8 cellular contexts compared by ENCODE assay signal in the genomic region with DNA sequence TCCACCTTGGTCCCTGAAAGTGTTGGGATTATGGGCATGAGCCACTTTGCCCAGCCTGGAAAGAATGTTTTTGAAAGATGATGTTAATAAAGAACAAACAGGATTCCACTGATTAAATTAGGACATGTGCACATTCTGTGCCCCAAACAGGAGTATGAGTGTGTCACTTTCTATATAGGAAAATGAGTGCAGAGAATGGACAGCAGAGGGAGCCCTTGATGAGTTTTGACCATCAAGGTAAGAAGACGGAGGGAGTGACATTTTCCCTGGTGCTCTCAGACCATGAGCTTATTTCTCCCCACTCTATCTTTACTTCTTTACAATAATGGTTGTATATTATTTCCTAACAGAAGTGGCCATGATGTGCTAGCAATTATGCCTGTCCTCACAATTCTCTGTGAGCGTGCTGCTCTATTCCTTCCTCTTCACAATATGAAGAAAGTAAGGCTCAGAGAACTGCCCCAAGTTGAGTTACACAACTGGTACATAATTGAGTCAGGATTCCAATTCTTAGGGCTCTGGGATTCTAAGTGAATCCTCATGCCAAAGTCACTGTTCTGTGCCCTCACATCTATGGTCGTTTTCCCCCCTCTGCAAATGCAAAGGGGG. TPM values are rescaled to one million over a fixed set of nuclear protein-coding genes. Genes with fewer than 3 reads are reported as not detected.
DNase-seq lines count a peak whose midpoint lies in the region; ATAC-seq, FAIRE-seq and TF ChIP-seq lines count a peak whose summit lies in the region.

No MANE protein-coding gene starts in this region.

- POLR2A ChIA-PET in A549 (lab: Yijun Ruan, JAX) = interaction anchor here (1.6 kb wide), 1 partner anchor 146 kb away, joined by 3 read pairs; no protein-coding TSS in a partner anchor

- 72% methylated on average over 3 of the region's 3 CpGs for WGBS in A549 (ENCODE audit: missing lambda C conversion rate)

- H3K27ac ChIP-seq in A549 (no peak overlapping the region), epithelial cell of prostate (no peak overlapping the region)

- H3K36me3 ChIP-seq in mucosa of descending colon (ENCODE audit: low read depth) = no peaks in the 10 kb centered on the region

- intact Hi-C loops in mucosa of descending colon (cut with DNase I, micrococcal nuclease) = loop anchor here in 1 of 2 donors (2.0 kb wide), 1 partner anchor 148 kb away; no protein-coding TSS in a partner anchor

- no peak for TF ChIP-seq POLR2A in A549 (IDR thresholded peaks at IDR 0.05; ENCODE audit: low read length)

- peak; percentile 73 to 74 for TF ChIP-seq RAD21 in A549 (conservative IDR thresholded peaks at IDR 0.05 in 1 of 2, IDR thresholded peaks at IDR 0.05 in 1 of 2)

- CTCF ChIA-PET in A549 (lab: Yijun Ruan, JAX) = interaction anchor here (0.6 to 13.2 kb wide), 26 partner anchors 8 to 991 kb away, joined by 3 to 402 read pairs (median 3); no protein-coding TSS in a partner anchor

- no peak overlapping the region for H3K4me2 ChIP-seq in A549

- peak; percentile 82 for TF ChIP-seq CTCF in A549 (IDR thresholded peaks at IDR 0.05)
- peak; percentile 75 for TF ChIP-seq CTCF in GM12873 (IDR thresholded peaks at IDR 0.05; ENCODE audit: insufficient read depth, low read depth, low read length, missing control alignments)
- TF ChIP-seq CTCF in mucosa of descending colon (IDR thresholded peaks at IDR 0.05) = peak; percentile 35

- no peak for TF ChIP-seq EP300 in A549 (IDR thresholded peaks at IDR 0.05)

- ATAC-seq in A549 (peak; percentile 72 to 93; a peak in 5 of 6 replicates), HG03175 (IDR thresholded peaks at IDR 0.05; ENCODE audit: unreplicated experiment) (peak; percentile 76), mucosa of descending colon (peak; percentile 85)

- H3K4me3 ChIP-seq in A549 = no peak overlapping the region
- H3K4me3 ChIP-seq in mucosa of descending colon = no peak overlapping the region

- H3K9me3 ChIP-seq in A549 = no peaks in the 10 kb centered on the region
- H3K9me3 ChIP-seq in mucosa of descending colon = no peaks in the 10 kb centered on the region

- DNase-seq in A549 (ENCODE audit: low read depth in 1 of 2, low spot score in 1 of 2) (peak; percentile 52 to 73), NCI-H446 (lab: John Stamatoyannopoulos, UW) (peak; percentile 57 to 81), epithelial cell of prostate (ENCODE audit: low read depth, low spot score) (peak; percentile 22), mucosa of descending colon (peak in 1 of 3 donors; percentile 93), ureter (ENCODE audit: low spot score) (peak; percentile 85)
- DNase-seq in activated CD4-positive, alpha-beta T cell treated with anti-CD3 and anti-CD28 coated beads for 4 hours = peak; percentile 29 to 53

- no peaks in the 10 kb centered on the region for H3K4me1 ChIP-seq in A549
- no peaks in the 10 kb centered on the region for H3K4me1 ChIP-seq in mucosa of descending colon (ENCODE audit: low read depth)

- no peak for FAIRE-seq in A549 (lab: Jason Lieb, UNC)

TF ChIP-seq in A549, 52 proteins besides CTCF, POLR2A, EP300 and RAD21:
- TF ChIP-seq SMC3 (IDR thresholded peaks at IDR 0.05) (peak; percentile 88), BHLHE40 (IDR thresholded peaks at IDR 0.05; ENCODE audit: low read depth, low read length) (no peak)

RNA-seq across cellular contexts. Expression of a gene that starts 20.6 kb away (rescaled TPM):
- polyA plus RNA-seq in A549 (2011; rRNA removed) (4,046 and 4,130 TPM in 2 replicates), A549 (2017; fragmentation: RNase III; extraction: RNeasy Plus Mini Kit Qiagen cat#74134 plus additional on column Dnase treatment) (4,215 to 4,381 TPM (median 4,330 TPM) in 3 replicates)
- polyA plus RNA-seq in A549 (2012; cell fraction: cytosol; rRNA removed) = 1,938 and 2,074 TPM in 2 replicates
- polyA plus RNA-seq in A549 (2012; cell fraction: nucleus; rRNA removed) = 702 and 1,256 TPM in 2 replicates
- 862 and 1,170 TPM in 2 replicates for polyA minus RNA-seq in A549 (2011; rRNA and poly(A)+ RNA removed)
- total RNA-seq in mucosa of descending colon (1,000 to 10,000 TPM; 1,908 to 2,059 (median 1,949) TPM), ureter (2,809 TPM)
